1 cellular context compared by ENCODE assay signal in the genomic region with DNA sequence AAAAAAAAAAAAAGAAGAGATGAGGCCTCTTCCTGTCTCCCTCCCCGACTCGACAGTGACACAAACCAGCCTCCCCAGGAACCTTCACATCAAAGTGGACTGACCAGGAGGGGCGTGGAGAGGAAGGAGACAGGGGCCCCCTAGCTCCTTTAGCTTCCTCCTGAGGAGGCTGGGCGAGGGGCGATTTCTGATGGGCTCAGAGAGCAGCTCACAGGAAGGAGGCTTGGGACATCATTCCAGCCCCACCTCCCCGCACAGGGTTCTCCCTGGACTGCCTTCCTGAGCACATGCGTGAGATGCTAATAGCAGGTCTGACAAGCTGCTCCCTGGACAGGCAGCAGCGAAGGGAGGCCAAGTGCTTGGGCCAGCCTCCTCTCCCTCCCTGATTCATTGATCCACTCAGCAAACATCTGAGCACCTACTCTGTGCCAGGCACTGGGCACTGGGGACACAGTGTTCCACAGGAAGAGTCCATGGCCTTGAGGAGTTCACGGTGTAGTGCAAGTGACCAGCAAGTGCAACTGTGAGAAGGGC.
TF ChIP-seq lines count a peak whose summit lies in the region.

No MANE protein-coding gene starts in this region.

TF ChIP-seq in HepG2, 621 proteins besides CTCF, POLR2A, EP300 and RAD21 (continued from another document):
- TF ChIP-seq, protein P1, sequence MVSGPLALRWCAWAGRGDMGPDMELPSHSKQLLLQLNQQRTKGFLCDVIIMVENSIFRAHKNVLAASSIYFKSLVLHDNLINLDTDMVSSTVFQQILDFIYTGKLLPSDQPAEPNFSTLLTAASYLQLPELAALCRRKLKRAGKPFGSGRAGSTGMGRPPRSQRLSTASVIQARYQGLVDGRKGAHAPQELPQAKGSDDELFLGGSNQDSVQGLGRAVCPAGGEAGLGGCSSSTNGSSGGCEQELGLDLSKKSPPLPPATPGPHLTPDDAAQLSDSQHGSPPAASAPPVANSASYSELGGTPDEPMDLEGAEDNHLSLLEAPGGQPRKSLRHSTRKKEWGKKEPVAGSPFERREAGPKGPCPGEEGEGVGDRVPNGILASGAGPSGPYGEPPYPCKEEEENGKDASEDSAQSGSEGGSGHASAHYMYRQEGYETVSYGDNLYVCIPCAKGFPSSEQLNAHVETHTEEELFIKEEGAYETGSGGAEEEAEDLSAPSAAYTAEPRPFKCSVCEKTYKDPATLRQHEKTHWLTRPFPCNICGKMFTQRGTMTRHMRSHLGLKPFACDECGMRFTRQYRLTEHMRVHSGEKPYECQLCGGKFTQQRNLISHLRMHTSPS (CRISPR knock-in tag; IDR thresholded peaks at IDR 0.05; ENCODE audit: low read depth) = peak; percentile 72; the same call in 1 of the 2 replicates
- TF ChIP-seq PBX3 (CRISPR knock-in tag; IDR thresholded peaks at IDR 0.05; ENCODE audit: borderline replicate concordance) (no peak), ZNF577 (CRISPR knock-in tag; IDR thresholded peaks at IDR 0.05; ENCODE audit: borderline replicate concordance, low read depth) (no peak), ZNF569 (CRISPR knock-in tag; IDR thresholded peaks at IDR 0.05; ENCODE audit: borderline replicate concordance) (no peak), ZFX (CRISPR knock-in tag; IDR thresholded peaks at IDR 0.05; ENCODE audit: low read depth) (no peak), ADNP (CRISPR knock-in tag; IDR thresholded peaks at IDR 0.05) (no peak), YEATS4 (CRISPR knock-in tag; IDR thresholded peaks at IDR 0.05; ENCODE audit: borderline replicate concordance) (no peak), ZMYM3 (CRISPR knock-in tag; IDR thresholded peaks at IDR 0.05) (0 out of 2 replicates have a peak, but pooled peaks have one; percentile 14), ELF4 (CRISPR knock-in tag; IDR thresholded peaks at IDR 0.05; ENCODE audit: borderline replicate concordance) (no peak), U2AF1 (optimal IDR thresholded peaks at IDR 0.05; ENCODE audit: low read depth, low read length) (no peak), ZFAT (CRISPR knock-in tag; conservative IDR thresholded peaks at IDR 0.05) (no peak), UBTF (CRISPR knock-in tag; IDR thresholded peaks at IDR 0.05) (peak; percentile 35; the same call in 1 of the 2 replicates), ZNF205 (CRISPR knock-in tag; IDR thresholded peaks at IDR 0.05) (no peak), SIX1 (CRISPR knock-in tag; IDR thresholded peaks at IDR 0.05; ENCODE audit: borderline replicate concordance) (no peak), LCORL (IDR thresholded peaks at IDR 0.05) (no peak), LCORL (CRISPR knock-in tag; IDR thresholded peaks at IDR 0.05) (no peak), HDAC1 (CRISPR knock-in tag; IDR thresholded peaks at IDR 0.05) (no peak), ZNF354B (CRISPR knock-in tag; IDR thresholded peaks at IDR 0.05) (no peak), RARG (CRISPR knock-in tag; IDR thresholded peaks at IDR 0.05; ENCODE audit: low read depth) (no peak), ZNF552 (CRISPR knock-in tag; IDR thresholded peaks at IDR 0.05; ENCODE audit: borderline replicate concordance) (no peak), TBP (CRISPR knock-in tag; IDR thresholded peaks at IDR 0.05) (no peak), ZC3H13 (CRISPR knock-in tag; IDR thresholded peaks at IDR 0.05) (no peak), GRHL1 (CRISPR knock-in tag; conservative IDR thresholded peaks at IDR 0.05) (no peak), ZC3H4 (CRISPR knock-in tag; IDR thresholded peaks at IDR 0.05; ENCODE audit: borderline replicate concordance) (no peak), POLR2AphosphoS2 (IDR thresholded peaks at IDR 0.05; ENCODE audit: low read depth, low read length) (no peak), ZNF337 (CRISPR knock-in tag; IDR thresholded peaks at IDR 0.05; ENCODE audit: borderline replicate concordance, low read depth) (no peak), ZEB1 (IDR thresholded peaks at IDR 0.05; ENCODE audit: insufficient replicate concordance, low read depth) (no peak), ZFP36L2 (CRISPR knock-in tag; IDR thresholded peaks at IDR 0.05) (no peak), ZNF484 (CRISPR knock-in tag; IDR thresholded peaks at IDR 0.05; ENCODE audit: borderline replicate concordance, low read depth) (no peak), ZBTB14 (CRISPR knock-in tag; IDR thresholded peaks at IDR 0.05) (no peak), ZFY (CRISPR knock-in tag; IDR thresholded peaks at IDR 0.05) (no peak), ZNF691 (CRISPR knock-in tag; IDR thresholded peaks at IDR 0.05; ENCODE audit: borderline replicate concordance, low read depth) (no peak), TBL1XR1 (IDR thresholded peaks at IDR 0.05; ENCODE audit: borderline replicate concordance, low read length, partially characterized antibody) (no peak), BORCS8-MEF2B (CRISPR knock-in tag; IDR thresholded peaks at IDR 0.05) (no peak), PAF1 (CRISPR knock-in tag; IDR thresholded peaks at IDR 0.05) (no peak)
- TF ChIP-seq, protein P2, sequence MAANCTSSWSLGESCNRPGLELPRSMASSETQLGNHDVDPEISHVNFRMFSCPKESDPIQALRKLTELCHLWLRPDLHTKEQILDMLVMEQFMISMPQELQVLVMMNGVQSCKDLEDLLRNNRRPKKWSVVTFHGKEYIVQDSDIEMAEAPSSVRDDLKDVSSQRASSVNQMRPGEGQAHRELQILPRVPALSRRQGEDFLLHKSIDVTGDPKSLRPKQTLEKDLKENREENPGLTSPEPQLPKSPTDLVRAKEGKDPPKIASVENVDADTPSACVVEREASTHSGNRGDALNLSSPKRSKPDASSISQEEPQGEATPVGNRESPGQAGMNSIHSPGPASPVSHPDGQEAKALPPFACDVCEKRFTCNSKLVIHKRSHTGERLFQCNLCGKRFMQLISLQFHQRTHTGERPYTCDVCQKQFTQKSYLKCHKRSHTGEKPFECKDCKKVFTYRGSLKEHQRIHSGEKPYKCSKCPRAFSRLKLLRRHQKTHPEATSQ (CRISPR knock-in tag; IDR thresholded peaks at IDR 0.05; ENCODE audit: borderline replicate concordance) = no peak
- TF ChIP-seq, protein P3, sequence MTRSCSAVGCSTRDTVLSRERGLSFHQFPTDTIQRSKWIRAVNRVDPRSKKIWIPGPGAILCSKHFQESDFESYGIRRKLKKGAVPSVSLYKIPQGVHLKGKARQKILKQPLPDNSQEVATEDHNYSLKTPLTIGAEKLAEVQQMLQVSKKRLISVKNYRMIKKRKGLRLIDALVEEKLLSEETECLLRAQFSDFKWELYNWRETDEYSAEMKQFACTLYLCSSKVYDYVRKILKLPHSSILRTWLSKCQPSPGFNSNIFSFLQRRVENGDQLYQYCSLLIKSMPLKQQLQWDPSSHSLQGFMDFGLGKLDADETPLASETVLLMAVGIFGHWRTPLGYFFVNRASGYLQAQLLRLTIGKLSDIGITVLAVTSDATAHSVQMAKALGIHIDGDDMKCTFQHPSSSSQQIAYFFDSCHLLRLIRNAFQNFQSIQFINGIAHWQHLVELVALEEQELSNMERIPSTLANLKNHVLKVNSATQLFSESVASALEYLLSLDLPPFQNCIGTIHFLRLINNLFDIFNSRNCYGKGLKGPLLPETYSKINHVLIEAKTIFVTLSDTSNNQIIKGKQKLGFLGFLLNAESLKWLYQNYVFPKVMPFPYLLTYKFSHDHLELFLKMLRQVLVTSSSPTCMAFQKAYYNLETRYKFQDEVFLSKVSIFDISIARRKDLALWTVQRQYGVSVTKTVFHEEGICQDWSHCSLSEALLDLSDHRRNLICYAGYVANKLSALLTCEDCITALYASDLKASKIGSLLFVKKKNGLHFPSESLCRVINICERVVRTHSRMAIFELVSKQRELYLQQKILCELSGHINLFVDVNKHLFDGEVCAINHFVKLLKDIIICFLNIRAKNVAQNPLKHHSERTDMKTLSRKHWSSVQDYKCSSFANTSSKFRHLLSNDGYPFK (CRISPR knock-in tag; IDR thresholded peaks at IDR 0.05; ENCODE audit: borderline replicate concordance) = 0 out of 2 replicates have a peak, but pooled peaks have one; percentile 29
- TF ChIP-seq, protein P4, sequence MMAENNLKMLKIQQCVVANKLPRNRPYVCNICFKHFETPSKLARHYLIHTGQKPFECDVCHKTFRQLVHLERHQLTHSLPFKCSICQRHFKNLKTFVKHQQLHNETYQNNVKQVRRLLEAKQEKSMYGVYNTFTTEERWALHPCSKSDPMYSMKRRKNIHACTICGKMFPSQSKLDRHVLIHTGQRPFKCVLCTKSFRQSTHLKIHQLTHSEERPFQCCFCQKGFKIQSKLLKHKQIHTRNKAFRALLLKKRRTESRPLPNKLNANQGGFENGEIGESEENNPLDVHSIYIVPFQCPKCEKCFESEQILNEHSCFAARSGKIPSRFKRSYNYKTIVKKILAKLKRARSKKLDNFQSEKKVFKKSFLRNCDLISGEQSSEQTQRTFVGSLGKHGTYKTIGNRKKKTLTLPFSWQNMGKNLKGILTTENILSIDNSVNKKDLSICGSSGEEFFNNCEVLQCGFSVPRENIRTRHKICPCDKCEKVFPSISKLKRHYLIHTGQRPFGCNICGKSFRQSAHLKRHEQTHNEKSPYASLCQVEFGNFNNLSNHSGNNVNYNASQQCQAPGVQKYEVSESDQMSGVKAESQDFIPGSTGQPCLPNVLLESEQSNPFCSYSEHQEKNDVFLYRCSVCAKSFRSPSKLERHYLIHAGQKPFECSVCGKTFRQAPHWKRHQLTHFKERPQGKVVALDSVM (CRISPR knock-in tag; IDR thresholded peaks at IDR 0.05) = peak; percentile 68
